In the genomic region with DNA sequence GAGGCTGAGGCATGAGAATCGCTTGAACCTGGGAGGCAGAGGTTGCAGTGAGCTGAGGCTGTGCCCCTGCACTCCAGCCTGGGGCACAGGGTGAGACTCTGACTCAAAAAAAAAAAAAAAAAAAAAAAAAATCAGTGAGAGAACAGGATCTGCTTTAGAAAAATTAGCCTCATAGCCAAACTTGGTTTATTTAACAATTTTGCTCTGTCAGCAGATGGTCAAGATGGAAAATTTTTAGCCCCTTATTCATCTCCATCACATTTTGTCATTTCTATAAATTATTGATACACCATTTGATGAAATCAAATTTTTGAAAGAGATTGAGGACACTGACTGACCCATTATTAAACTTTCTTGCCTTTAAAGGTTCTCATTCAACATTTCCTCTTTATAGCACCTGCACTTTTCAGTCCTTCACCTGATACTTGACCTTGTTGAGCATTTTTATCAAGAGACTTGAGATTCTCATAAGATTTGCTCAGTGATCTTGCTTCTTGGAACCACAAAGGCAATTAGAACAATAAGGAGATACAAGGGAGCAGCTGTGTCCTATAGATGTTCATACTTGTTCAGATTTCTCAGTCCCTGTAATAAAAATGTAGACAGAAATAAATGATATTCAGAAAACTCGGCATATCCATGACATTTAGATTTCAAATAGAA, we compare ENCODE assay signal across 27 cellular contexts.
"Had no signal": no experiment of that assay in that cellular context is flagged by ENCODE, and none has a peak within 500 bp of the region (broad histone marks: within the 10 kb centered on the region; RNA-seq: fewer than 3 reads in every experiment).

No MANE protein-coding gene starts in this region.

- H3K9me3 Mint-ChIP-seq: dendritic cell treated with granulocyte-macrophage colony-stimulating factor and Interleukin-4, amounts not matched to agents 40 ng/mL and 50 ng/mL, for 4 days; stimulated activated effector memory CD8-positive, alpha-beta T cell treated with anti-CD3 and anti-CD28 coated beads, Interleukin-12 subunit alpha, Interleukin-12 subunit beta, amount 100 ng/mL, for 72 hours had no signal

- DNase-seq: effector CD8-positive, alpha-beta T cell; endodermal cell; foreskin keratinocyte; heart left ventricle; kidney; mesendoderm; midbrain; naive thymus-derived CD4-positive, alpha-beta T cell; sigmoid colon; stimulated activated CD4-positive, alpha-beta T cell treated with anti-CD3 and anti-CD28 coated beads, Interleukin-2, amount 100 ng/mL, for 24 hours; stimulated activated CD4-positive, alpha-beta T cell treated with anti-CD3 and anti-CD28 coated beads, Interleukin-4, amount 100 ng/mL, for 24 hours; stimulated activated naive CD8-positive, alpha-beta T cell treated with anti-CD3 and anti-CD28 coated beads, Interleukin-15, Interleukin-2, amounts not matched to agents 100 U/mL and 50 U/mL, for 24 hours; substantia nigra; testis; tibial artery had no signal

- H3K4me1 ChIP-seq: esophagus muscularis mucosa, foreskin keratinocyte, gastroesophageal sphincter, heart left ventricle, parathyroid adenoma, prostate gland, right atrium auricular region, sigmoid colon, testis, tibial artery had no signal

- H3K4me3 ChIP-seq: esophagus muscularis mucosa, gastroesophageal sphincter, heart left ventricle, hepatocyte, neural progenitor cell, prostate gland, right atrium auricular region, sigmoid colon, testis, tibial artery had no signal

- H3K36me3 ChIP-seq: heart left ventricle, neural progenitor cell, prostate gland, right atrium auricular region had no signal

- H3K4me2 ChIP-seq: hepatocyte, neural progenitor cell had no signal

- H3K27ac ChIP-seq: epithelial cell of prostate, esophagus muscularis mucosa, foreskin keratinocyte, gastroesophageal sphincter, heart left ventricle, hepatocyte, neural progenitor cell, parathyroid adenoma, prostate gland, right atrium auricular region, sigmoid colon, testis, tibial artery had no signal

- H3K36me3 Mint-ChIP-seq: stimulated activated effector memory CD8-positive, alpha-beta T cell treated with anti-CD3 and anti-CD28 coated beads, Interleukin-12 subunit alpha, Interleukin-12 subunit beta, amount 100 ng/mL, for 72 hours had no signal

- H2AFZ ChIP-seq: hepatocyte, neural progenitor cell, parathyroid adenoma had no signal

- H3K27me3 ChIP-seq: esophagus muscularis mucosa, foreskin keratinocyte, gastroesophageal sphincter, heart left ventricle, hepatocyte, neural progenitor cell, right atrium auricular region, sigmoid colon, testis, tibial artery had no signal

- H3K4me1 Mint-ChIP-seq: nephron; stimulated activated effector memory CD8-positive, alpha-beta T cell treated with anti-CD3 and anti-CD28 coated beads, Interleukin-12 subunit alpha, Interleukin-12 subunit beta, amount 100 ng/mL, for 72 hours had no signal

- H3K9me3 ChIP-seq: esophagus muscularis mucosa, gastroesophageal sphincter, heart left ventricle, prostate gland, right atrium auricular region, sigmoid colon, testis, tibial artery had no signal

- H3K27me3 Mint-ChIP-seq: dendritic cell treated with granulocyte-macrophage colony-stimulating factor and Interleukin-4, amounts not matched to agents 40 ng/mL and 50 ng/mL, for 4 days; naive thymus-derived CD4-positive, alpha-beta T cell; type B pancreatic cell had no signal

- H3K9ac ChIP-seq: neural progenitor cell, parathyroid adenoma had no signal

- H3K79me2 ChIP-seq: hepatocyte, parathyroid adenoma had no signal

- H3K27ac Mint-ChIP-seq: dendritic cell treated with granulocyte-macrophage colony-stimulating factor and Interleukin-4, amounts not matched to agents 40 ng/mL and 50 ng/mL, for 4 days; endodermal cell; nephron; neural progenitor cell; stimulated activated effector memory CD8-positive, alpha-beta T cell treated with anti-CD3 and anti-CD28 coated beads, Interleukin-12 subunit alpha, Interleukin-12 subunit beta, amount 100 ng/mL, for 72 hours; type B pancreatic cell had no signal

- H3K4me3 Mint-ChIP-seq: dendritic cell treated with granulocyte-macrophage colony-stimulating factor and Interleukin-4, amounts not matched to agents 40 ng/mL and 50 ng/mL, for 4 days; endodermal cell; naive thymus-derived CD4-positive, alpha-beta T cell; nephron; neural progenitor cell; stimulated activated effector memory CD8-positive, alpha-beta T cell treated with anti-CD3 and anti-CD28 coated beads, Interleukin-12 subunit alpha, Interleukin-12 subunit beta, amount 100 ng/mL, for 72 hours; type B pancreatic cell had no signal
